3 cellular contexts compared by ENCODE assay signal in genomic region chr2:76866464-76866863, GRCh38.
"Had no signal": no experiment of that assay in that cellular context is flagged by ENCODE, and none has a peak within 500 bp of the region (broad histone marks: within the 10 kb centered on the region; RNA-seq: fewer than 3 reads in every experiment).

No MANE protein-coding gene starts in this region.

- H3K4me3 ChIP-seq: GM12878 had no signal

- DNase-seq: GDM1, GF-D8 had no signal
